In genomic region chrX:68827256-68827655, GRCh38 we compare ENCODE assay signal across 11 cellular contexts. TPM values are rescaled to one million over a fixed set of nuclear protein-coding genes. Genes with fewer than 3 reads are reported as not detected.
DNase-seq lines count a peak whose midpoint lies in the region; ATAC-seq and TF ChIP-seq lines count a peak whose summit lies in the region.
"Had no signal": no experiment of that assay in that cellular context is flagged by ENCODE, and none has a peak within 500 bp of the region (broad histone marks: within the 10 kb centered on the region; RNA-seq: fewer than 3 reads in every experiment).

No MANE protein-coding gene starts in this region.

- H3K9me3 ChIP-seq in vagina = no peaks in the 10 kb centered on the region
- H3K9me3 ChIP-seq in CD8-positive, alpha-beta memory T cell (ENCODE audit: low read length) = no peaks in the 10 kb centered on the region
- H3K9me3 ChIP-seq: BLaER1 had no signal

- POLR2A ChIA-PET in CD8-positive, alpha-beta memory T cell (lab: Charles Lee) = interaction anchor here (1.5 kb wide), 1 partner anchor 395 kb away, joined by 4 read pairs; no protein-coding TSS in a partner anchor

- H3K4me1 ChIP-seq in vagina = peaks cover under 1% of the 10 kb centered on the region
- H3K4me1 ChIP-seq in CD8-positive, alpha-beta memory T cell (ENCODE audit: insufficient read depth, low read length) = peaks cover 6% of the 10 kb centered on the region

- H3K4me3 Mint-ChIP-seq in brain = peak overlapping the region in 3 of 5 experiments; percentile 94 to 97 (median 96)
- H3K4me3 Mint-ChIP-seq in natural killer cell = peak overlapping the region; percentile 37
- H3K4me3 Mint-ChIP-seq in CD8-positive, alpha-beta memory T cell = peak overlapping the region in 2 of 7 donors; percentile 19 to 95

- intact Hi-C loops in natural killer cell (cut with micrococcal nuclease) = no loop called here
- intact Hi-C loops in vagina (cut with DNase I) = loop anchor here (5.0 kb wide), 3 partner anchors 235 to 460 kb away; no protein-coding TSS in a partner anchor

- no peak overlapping the region for H3K4me3 ChIP-seq in vagina
- no peak overlapping the region for H3K4me3 ChIP-seq in CD8-positive, alpha-beta memory T cell (ENCODE audit: low read length)

- H3K36me3 Mint-ChIP-seq in brain = peaks cover 16% of the 10 kb centered on the region
- H3K36me3 Mint-ChIP-seq in natural killer cell = no peaks in the 10 kb centered on the region
- H3K36me3 Mint-ChIP-seq in CD8-positive, alpha-beta memory T cell = peaks cover 0 to 4% (median 0%) of the 10 kb centered on the region in 3 donors

- in situ Hi-C loops in ACHN (cut with HindIII; ENCODE audit: low pct_ligation_motif_present, low pct_unique_long_range_greater_than_20kb, low sequenced_read_pairs) = no loop called here

- CTCF ChIA-PET in CD8-positive, alpha-beta memory T cell (lab: Charles Lee) = interaction anchor here (0.9 to 5.2 kb wide), 16 partner anchors 8 to 560 kb away, joined by 3 to 73 read pairs (median 6); partner anchors contain the start of gene PJA1

- TF ChIP-seq CTCF in brain (conservative IDR thresholded peaks at IDR 0.05) = no peak
- no peak for TF ChIP-seq CTCF in natural killer cell (IDR thresholded peaks at IDR 0.05)
- TF ChIP-seq CTCF in vagina (IDR thresholded peaks at IDR 0.05) = no peak

- no peak for TF ChIP-seq POLR2A in vagina (IDR thresholded peaks at IDR 0.05)

- peaks cover 0 to 8% (median 0%) of the 10 kb centered on the region in 5 experiments for H3K9me3 Mint-ChIP-seq in brain
- no peaks in the 10 kb centered on the region for H3K9me3 Mint-ChIP-seq in natural killer cell
- no peaks in the 10 kb centered on the region for H3K9me3 Mint-ChIP-seq in CD8-positive, alpha-beta memory T cell
- H3K9me3 Mint-ChIP-seq: HFFc6 had no signal

- peak; percentile 8 for DNase-seq in activated T-cell treated with anti-CD3 and anti-CD28 coated beads, Interleukin-2, amount 50 U/mL, for 1 hour
- DNase-seq in activated T-cell treated with anti-CD3 and anti-CD28 coated beads for 4 hours (no peak), natural killer cell (no peak), vagina (ENCODE audit: extremely low spot score in 2 of 2) (peak; percentile 69 to 81), ACHN (no peak)
- no peak for DNase-seq in CD8-positive, alpha-beta memory T cell

- H3K4me1 Mint-ChIP-seq in brain (peaks cover 32% of the 10 kb centered on the region), natural killer cell (peaks cover 5 to 38% of the 10 kb centered on the region in 2 donors)
- H3K4me1 Mint-ChIP-seq in CD8-positive, alpha-beta memory T cell = peaks cover 16 to 35% (median 19%) of the 10 kb centered on the region in 3 donors

- no peak for ATAC-seq in natural killer cell
- no peak for ATAC-seq in HG02840 (IDR thresholded peaks at IDR 0.05; ENCODE audit: low FRiP score, unreplicated experiment)

- H3K27ac ChIP-seq in vagina = no peak overlapping the region
- no peak overlapping the region for H3K27ac ChIP-seq in CD8-positive, alpha-beta memory T cell (ENCODE audit: low read depth, low read length)
- H3K27ac ChIP-seq: 22Rv1, BLaER1 had no signal

- H3K27me3 Mint-ChIP-seq in brain (peaks cover 36% of the 10 kb centered on the region), natural killer cell (ENCODE audit: low read depth in 2 of 2) (peaks cover 5 to 7% of the 10 kb centered on the region in 2 donors)
- peaks cover 0 to 4% of the 10 kb centered on the region in 2 donors for H3K27me3 Mint-ChIP-seq in CD8-positive, alpha-beta memory T cell

- H3K27ac Mint-ChIP-seq in brain (peak overlapping the region in 2 of 5 experiments; percentile 96 to 99), natural killer cell (peak overlapping the region in 1 of 2 donors; percentile 84)
- H3K27ac Mint-ChIP-seq in CD8-positive, alpha-beta memory T cell = no peak overlapping the region
- H3K27ac Mint-ChIP-seq: HFFc6 had no signal

- H3K27me3 ChIP-seq in vagina = no peaks in the 10 kb centered on the region
- no peaks in the 10 kb centered on the region for H3K27me3 ChIP-seq in CD8-positive, alpha-beta memory T cell (ENCODE audit: insufficient read depth, low read length, poor library complexity, severe bottlenecking)

- no peaks in the 10 kb centered on the region for H3K36me3 ChIP-seq in vagina
- H3K36me3 ChIP-seq in CD8-positive, alpha-beta memory T cell (ENCODE audit: insufficient read depth, low read length) = no peaks in the 10 kb centered on the region
- H3K36me3 ChIP-seq: BLaER1 had no signal

RNA-seq across cellular contexts. Expression of gene EFNB1, which starts 1.6 kb away (rescaled TPM):
- 21.3 TPM for polyA plus RNA-seq in brain (ENCODE audit: insufficient read depth, low read depth, low replicate concordance)
- 1 to 10 TPM; 3.2 to 4.7 (median 3.3) TPM for total RNA-seq in natural killer cell
- total RNA-seq in vagina = 43.0 TPM
- 1 to 10 TPM; 7.2 to 7.7 TPM for total RNA-seq in CD8-positive, alpha-beta memory T cell
- 4.8 TPM for polyA plus RNA-seq in CD8-positive, alpha-beta memory T cell

Comparison
In these comparisons a context has a peak if more than half of its experiments do, and no peak if none do; other contexts are left out.
1. DNase-seq: peak in activated T-cell treated with anti-CD3 and anti-CD28 coated beads, Interleukin-2, amount 50 U/mL, for 1 hour (single experiment) and vagina (2 of 2); none in activated T-cell treated with anti-CD3 and anti-CD28 coated beads for 4 hours (single experiment), natural killer cell (single experiment), CD8-positive, alpha-beta memory T cell (0 of 5) and ACHN (single experiment).